In the genomic region with DNA sequence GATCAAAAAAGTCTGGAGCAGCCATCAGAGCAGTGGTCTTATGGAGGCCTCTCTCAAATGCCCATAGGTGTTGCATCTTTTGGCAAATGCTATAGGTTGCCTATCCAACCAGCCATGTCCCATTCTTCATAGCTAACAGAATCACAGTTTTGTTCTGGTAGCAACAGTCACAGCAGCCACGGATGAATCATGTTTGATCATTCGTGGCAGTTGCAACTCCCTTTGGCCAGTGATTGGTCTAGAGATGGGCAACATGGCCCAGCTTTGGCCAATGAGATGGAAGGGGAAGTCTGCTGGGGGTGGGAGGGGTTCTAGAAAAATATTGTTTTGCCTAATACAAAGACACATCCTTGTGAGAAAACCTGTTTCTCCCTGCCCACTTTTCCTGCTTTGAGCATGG, we compare ENCODE assay signal across 27 cellular contexts. TPM values are rescaled to one million over a fixed set of nuclear protein-coding genes. Genes with fewer than 3 reads are reported as not detected.
A peak's percentile ranks its signal among the peaks of the same experiment; 100 is the strongest.
DNase-seq lines count a peak whose midpoint lies in the region; ATAC-seq, FAIRE-seq and TF ChIP-seq lines count a peak whose summit lies in the region.
"Had no signal": no experiment of that assay in that cellular context is flagged by ENCODE, and none has a peak within 500 bp of the region (broad histone marks: within the 10 kb centered on the region; RNA-seq: fewer than 3 reads in every experiment).

No MANE protein-coding gene starts in this region.

- 28% methylated on average over 2 of the region's 2 CpGs for WGBS in SK-N-SH (ENCODE audit: low lambda C conversion rate)

- no peaks in the 10 kb centered on the region for H3K9me3 ChIP-seq in SK-N-SH
- H3K9me3 ChIP-seq: BLaER1 had no signal

- TF ChIP-seq EP300 in SK-N-SH (IDR thresholded peaks at IDR 0.05; ENCODE audit: borderline replicate concordance in 1 of 2, low read depth in 1 of 2, low read length in 1 of 2): no peak

- no peaks in the 10 kb centered on the region for H3K9me2 ChIP-seq in SK-N-SH

- H3F3A ChIP-seq in SK-N-SH (replicated peaks; ENCODE audit: insufficient read depth): no peaks in the 10 kb centered on the region

- H3K27me3 ChIP-seq in SK-N-SH (ENCODE audit: insufficient read depth): no peaks in the 10 kb centered on the region
- H3K27me3 ChIP-seq: BLaER1 had no signal

- TF ChIP-seq CTCF in epithelial cell of esophagus (IDR thresholded peaks at IDR 0.05; ENCODE audit: insufficient read depth, low read depth, low read length, missing control alignments) (no peak), SK-N-SH (IDR thresholded peaks at IDR 0.05) (no peak)

- H2AFZ ChIP-seq in SK-N-SH (ENCODE audit: low read depth): no peak overlapping the region
- H2AFZ ChIP-seq: GM23248 had no signal

- POLR2A ChIA-PET in SK-N-SH (lab: Yijun Ruan, JAX): no interaction called here

- no peak overlapping the region for H3K4me2 ChIP-seq in SK-N-SH
- H3K4me2 ChIP-seq: BLaER1 had no signal

- H3K4me3 Mint-ChIP-seq in stimulated activated memory B cell treated with anti-CD40 and anti-IgM and Interleukin-4, amounts not matched to agents 10 μg/mL and 1 μg/mL and 100 μg/mL, for 72 hours: no peak overlapping the region
- H3K4me3 Mint-ChIP-seq: CD4-positive, alpha-beta T cell had no signal

- no peak overlapping the region for H3K27ac Mint-ChIP-seq in stimulated activated memory B cell treated with anti-CD40 and anti-IgM and Interleukin-4, amounts not matched to agents 10 μg/mL and 1 μg/mL and 100 μg/mL, for 72 hours
- H3K27ac Mint-ChIP-seq: CD4-positive, alpha-beta T cell had no signal

- H3K27me3 Mint-ChIP-seq in stimulated activated memory B cell treated with anti-CD40 and anti-IgM and Interleukin-4, amounts not matched to agents 10 μg/mL and 1 μg/mL and 100 μg/mL, for 72 hours: peaks cover 12% of the 10 kb centered on the region

- TF ChIP-seq POLR2A in H54 (IDR thresholded peaks at IDR 0.05; ENCODE audit: low read depth, low read length): no peak

- H3K4me1 ChIP-seq in SK-N-SH (ENCODE audit: control insufficient read depth in 1 of 2, insufficient read depth in 2 of 2, low read depth in 1 of 2, low read length in 1 of 2): no peaks in the 10 kb centered on the region
- H3K4me1 ChIP-seq: BLaER1 had no signal

- H3K27ac ChIP-seq in SK-N-SH (ENCODE audit: low read depth in 2 of 2, low read length in 1 of 2) (no peak overlapping the region), caudate nucleus (ENCODE audit: low read depth, low read length) (no peak overlapping the region)
- H3K27ac ChIP-seq: BLaER1, GM23248 had no signal

- H3K9me3 Mint-ChIP-seq in stimulated activated memory B cell treated with anti-CD40 and anti-IgM and Interleukin-4, amounts not matched to agents 10 μg/mL and 1 μg/mL and 100 μg/mL, for 72 hours: no peaks in the 10 kb centered on the region
- H3K9me3 Mint-ChIP-seq: CD4-positive, alpha-beta T cell had no signal

- H4K20me1 ChIP-seq in SK-N-SH (ENCODE audit: insufficient read depth): no peaks in the 10 kb centered on the region
- H4K20me1 ChIP-seq: BLaER1 had no signal

- H3K9ac ChIP-seq in SK-N-SH: no peak overlapping the region
- H3K9ac ChIP-seq: BLaER1, GM23248 had no signal

- FAIRE-seq in H54 (lab: Jason Lieb, UNC): peak; percentile 68
- FAIRE-seq: G401.6, GM12892, GM18507, RCC 7860 had no signal

- no peaks in the 10 kb centered on the region for H3K4me1 Mint-ChIP-seq in stimulated activated memory B cell treated with anti-CD40 and anti-IgM and Interleukin-4, amounts not matched to agents 10 μg/mL and 1 μg/mL and 100 μg/mL, for 72 hours

- no peaks in the 10 kb centered on the region for H3K36me3 ChIP-seq in SK-N-SH (replicated peaks in 1 of 2; ENCODE audit: control insufficient read depth in 1 of 2, insufficient read depth in 2 of 2, low read length in 1 of 2)
- H3K36me3 ChIP-seq: BLaER1 had no signal

- TF ChIP-seq RAD21 in SK-N-SH (IDR thresholded peaks at IDR 0.05; ENCODE audit: low read length): no peak

- DNase-seq in H54 (ENCODE audit: insufficient read length, low spot score) (no peak), NAMALWA (ENCODE audit: low spot score) (peak; percentile 11), epithelial cell of esophagus (ENCODE audit: low read depth) (peak; percentile 30), SK-N-SH (no peak), caudate nucleus (lab: John Stamatoyannopoulos, UW) (no peak)
- DNase-seq: ACHN; CD4-positive, alpha-beta T cell; COR-L47; DND-41; GM23248; HCEC 1CT; KBM-7; NCI-H1105 treated with DMSO at 0.1 percent for 48 hours; NCI-H1694 treated with DMSO at 0.1 percent for 48 hours; NCI-H2081 treated with DMSO at 0.1 percent for 48 hours; NCI-H2171 treated with DMSO at 0.1 percent for 48 hours; NCI-H524 treated with DMSO at 0.1 percent for 48 hours; NCI-H82; Right ventricle myocardium superior; SW 1271 had no signal

- CTCF ChIA-PET in SK-N-SH (lab: Yijun Ruan, JAX): interaction anchor here (9.7 kb wide), 1 partner anchor 130 kb away, joined by 153 read pairs; no protein-coding TSS in a partner anchor

- H3K4me3 ChIP-seq in epithelial cell of esophagus (ENCODE audit: low read length) (no peak overlapping the region), SK-N-SH (ENCODE audit: low read depth in 2 of 2, low read length in 1 of 2) (no peak overlapping the region)
- H3K4me3 ChIP-seq: BLaER1, GM23248 had no signal

- H3K79me2 ChIP-seq in SK-N-SH (ENCODE audit: insufficient read depth): no peaks in the 10 kb centered on the region

- no peaks in the 10 kb centered on the region for H3K36me3 Mint-ChIP-seq in stimulated activated memory B cell treated with anti-CD40 and anti-IgM and Interleukin-4, amounts not matched to agents 10 μg/mL and 1 μg/mL and 100 μg/mL, for 72 hours

- ATAC-seq in stimulated activated memory B cell treated with anti-CD40 and anti-IgM and Interleukin-4, amounts not matched to agents 10 μg/mL and 1 μg/mL and 100 μg/mL, for 72 hours: no peak
- no peak for ATAC-seq in GM18498 (IDR thresholded peaks at IDR 0.05; ENCODE audit: unreplicated experiment)

TF ChIP-seq in SK-N-SH, 30 proteins besides CTCF, POLR2A, EP300 and RAD21:
- TF ChIP-seq, protein P1, sequence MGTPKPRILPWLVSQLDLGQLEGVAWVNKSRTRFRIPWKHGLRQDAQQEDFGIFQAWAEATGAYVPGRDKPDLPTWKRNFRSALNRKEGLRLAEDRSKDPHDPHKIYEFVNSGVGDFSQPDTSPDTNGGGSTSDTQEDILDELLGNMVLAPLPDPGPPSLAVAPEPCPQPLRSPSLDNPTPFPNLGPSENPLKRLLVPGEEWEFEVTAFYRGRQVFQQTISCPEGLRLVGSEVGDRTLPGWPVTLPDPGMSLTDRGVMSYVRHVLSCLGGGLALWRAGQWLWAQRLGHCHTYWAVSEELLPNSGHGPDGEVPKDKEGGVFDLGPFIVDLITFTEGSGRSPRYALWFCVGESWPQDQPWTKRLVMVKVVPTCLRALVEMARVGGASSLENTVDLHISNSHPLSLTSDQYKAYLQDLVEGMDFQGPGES (IDR thresholded peaks at IDR 0.05; ENCODE audit: low read depth, low read length): no peak
- TF ChIP-seq MXI1 (IDR thresholded peaks at IDR 0.05; ENCODE audit: low read depth, low read length): no peak
- TF ChIP-seq TEAD4 (IDR thresholded peaks at IDR 0.05; ENCODE audit: borderline replicate concordance, insufficient read depth): no peak
- TF ChIP-seq, protein P2, sequence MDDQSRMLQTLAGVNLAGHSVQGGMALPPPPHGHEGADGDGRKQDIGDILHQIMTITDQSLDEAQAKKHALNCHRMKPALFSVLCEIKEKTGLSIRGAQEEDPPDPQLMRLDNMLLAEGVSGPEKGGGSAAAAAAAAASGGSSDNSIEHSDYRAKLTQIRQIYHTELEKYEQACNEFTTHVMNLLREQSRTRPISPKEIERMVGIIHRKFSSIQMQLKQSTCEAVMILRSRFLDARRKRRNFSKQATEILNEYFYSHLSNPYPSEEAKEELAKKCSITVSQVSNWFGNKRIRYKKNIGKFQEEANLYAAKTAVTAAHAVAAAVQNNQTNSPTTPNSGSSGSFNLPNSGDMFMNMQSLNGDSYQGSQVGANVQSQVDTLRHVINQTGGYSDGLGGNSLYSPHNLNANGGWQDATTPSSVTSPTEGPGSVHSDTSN (IDR thresholded peaks at IDR 0.05): no peak
- TF ChIP-seq RXRA (IDR thresholded peaks at IDR 0.05; ENCODE audit: borderline replicate concordance, low read depth): no peak
- TF ChIP-seq SMC3 (IDR thresholded peaks at IDR 0.05; ENCODE audit: low read depth, low read length): no peak
- TF ChIP-seq, protein P3, sequence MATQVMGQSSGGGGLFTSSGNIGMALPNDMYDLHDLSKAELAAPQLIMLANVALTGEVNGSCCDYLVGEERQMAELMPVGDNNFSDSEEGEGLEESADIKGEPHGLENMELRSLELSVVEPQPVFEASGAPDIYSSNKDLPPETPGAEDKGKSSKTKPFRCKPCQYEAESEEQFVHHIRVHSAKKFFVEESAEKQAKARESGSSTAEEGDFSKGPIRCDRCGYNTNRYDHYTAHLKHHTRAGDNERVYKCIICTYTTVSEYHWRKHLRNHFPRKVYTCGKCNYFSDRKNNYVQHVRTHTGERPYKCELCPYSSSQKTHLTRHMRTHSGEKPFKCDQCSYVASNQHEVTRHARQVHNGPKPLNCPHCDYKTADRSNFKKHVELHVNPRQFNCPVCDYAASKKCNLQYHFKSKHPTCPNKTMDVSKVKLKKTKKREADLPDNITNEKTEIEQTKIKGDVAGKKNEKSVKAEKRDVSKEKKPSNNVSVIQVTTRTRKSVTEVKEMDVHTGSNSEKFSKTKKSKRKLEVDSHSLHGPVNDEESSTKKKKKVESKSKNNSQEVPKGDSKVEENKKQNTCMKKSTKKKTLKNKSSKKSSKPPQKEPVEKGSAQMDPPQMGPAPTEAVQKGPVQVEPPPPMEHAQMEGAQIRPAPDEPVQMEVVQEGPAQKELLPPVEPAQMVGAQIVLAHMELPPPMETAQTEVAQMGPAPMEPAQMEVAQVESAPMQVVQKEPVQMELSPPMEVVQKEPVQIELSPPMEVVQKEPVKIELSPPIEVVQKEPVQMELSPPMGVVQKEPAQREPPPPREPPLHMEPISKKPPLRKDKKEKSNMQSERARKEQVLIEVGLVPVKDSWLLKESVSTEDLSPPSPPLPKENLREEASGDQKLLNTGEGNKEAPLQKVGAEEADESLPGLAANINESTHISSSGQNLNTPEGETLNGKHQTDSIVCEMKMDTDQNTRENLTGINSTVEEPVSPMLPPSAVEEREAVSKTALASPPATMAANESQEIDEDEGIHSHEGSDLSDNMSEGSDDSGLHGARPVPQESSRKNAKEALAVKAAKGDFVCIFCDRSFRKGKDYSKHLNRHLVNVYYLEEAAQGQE (IDR thresholded peaks at IDR 0.05; ENCODE audit: low read depth, low read length): no peak
- no peak for TF ChIP-seq CHD2 (IDR thresholded peaks at IDR 0.05; ENCODE audit: low read length, partially characterized antibody)

RNA-seq across cellular contexts. Expression of a gene that starts 50.3 kb away (rescaled TPM):
- polyA plus RNA-seq in SK-N-SH (2012; rRNA removed): 3.9 and 4.9 TPM in 2 replicates
- 5.6 and 5.9 TPM in 2 replicates for polyA plus RNA-seq in SK-N-SH (2012; cell fraction: cytosol; rRNA removed)
- 3.0 and 4.4 TPM in 2 replicates for polyA plus RNA-seq in SK-N-SH (2012; cell fraction: nucleus; rRNA removed)

Comparison
In these comparisons a context has a peak if more than half of its experiments do, and no peak if none do; other contexts are left out.
1. DNase-seq: peak in NAMALWA (single experiment) and epithelial cell of esophagus (single experiment); none in H54 (single experiment), SK-N-SH (single experiment) and caudate nucleus (0 of 61).